7 cellular contexts compared by ENCODE assay signal in the genomic region with DNA sequence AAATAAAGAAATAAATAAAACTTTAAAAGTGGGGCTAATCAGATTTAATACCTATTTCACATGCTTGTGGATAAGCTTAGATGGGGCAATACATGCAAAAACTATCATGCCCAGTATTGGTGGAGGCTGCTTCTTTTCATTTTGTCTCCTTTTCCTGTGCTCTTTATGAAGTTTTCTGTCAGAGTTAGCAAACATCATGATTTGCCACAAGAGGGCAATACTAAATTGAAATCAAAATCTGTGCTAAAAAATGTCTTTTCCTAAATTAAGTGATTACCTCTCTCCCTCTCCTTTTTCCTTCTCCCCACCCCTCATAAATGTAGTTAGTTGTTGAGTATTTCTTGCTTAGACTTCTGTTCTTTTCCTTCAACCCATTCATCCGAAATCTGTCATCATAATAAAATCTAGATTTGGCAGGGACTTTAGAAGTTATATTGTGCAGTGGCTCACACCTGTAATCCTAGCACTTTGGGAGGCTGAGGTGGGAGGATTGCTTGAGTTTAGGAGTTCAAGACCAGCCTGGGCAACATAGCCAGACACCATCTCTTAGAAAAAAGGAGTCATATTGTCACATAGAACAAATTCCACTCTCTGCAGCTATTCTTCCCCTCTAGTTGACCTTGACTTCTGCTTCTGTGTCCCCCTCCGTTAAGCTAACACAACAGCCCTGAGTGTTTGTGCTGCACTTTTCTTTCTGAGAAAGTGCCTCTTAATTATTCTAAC. TPM values are rescaled to one million over a fixed set of nuclear protein-coding genes. Genes with fewer than 3 reads are reported as not detected.
DNase-seq lines count a peak whose midpoint lies in the region; ATAC-seq and FAIRE-seq lines count a peak whose summit lies in the region.

No MANE protein-coding gene starts in this region.

- ATAC-seq in GM21619 (IDR thresholded peaks at IDR 0.05; ENCODE audit: unreplicated experiment) (no peak), GM19455 (IDR thresholded peaks at IDR 0.05; ENCODE audit: unreplicated experiment) (no peak), GM18519 (IDR thresholded peaks at IDR 0.05; ENCODE audit: low FRiP score, unreplicated experiment) (no peak)

- peak; percentile 70 for FAIRE-seq in GM19239 (lab: Jason Lieb, UNC)

- DNase-seq in GM19239 (ENCODE audit: insufficient read length, low spot score) (no peak), RPMI7951 (ENCODE audit: low read depth) (peak; percentile 51), fibroblast of the conjunctiva (ENCODE audit: low read depth) (peak; percentile 17), superior temporal gyrus (ENCODE audit: extremely low spot score) (peak; percentile 67)

RNA-seq across cellular contexts. Expression of a gene that starts 4.7 kb away (rescaled TPM):
- total RNA-seq in RPMI7951 (2014; rRNA removed; shearing (Covaris generic)), result 9.4 and 11.4 TPM in 2 replicates
